Comparison of ENCODE assay signal across 28 cellular contexts in genomic region chr15:64717130-64717529, GRCh38. TPM values are rescaled to one million over a fixed set of nuclear protein-coding genes. Genes with fewer than 3 reads are reported as not detected.
DNase-seq lines count a peak whose midpoint lies in the region; ATAC-seq and TF ChIP-seq lines count a peak whose summit lies in the region.
"Had no signal": no experiment of that assay in that cellular context is flagged by ENCODE, and none has a peak within 500 bp of the region (broad histone marks: within the 10 kb centered on the region; RNA-seq: fewer than 3 reads in every experiment).

No MANE protein-coding gene starts in this region.

- H3K4me3 Mint-ChIP-seq in nephron progenitor cell = no peak overlapping the region
- H3K4me3 Mint-ChIP-seq: HFFc6; stimulated activated memory B cell treated with anti-CD40 and anti-IgM and Interleukin-4, amounts not matched to agents 10 μg/mL and 1 μg/mL and 100 μg/mL, for 72 hours had no signal

- peaks cover 17% of the 10 kb centered on the region for H3K4me1 ChIP-seq in right cardiac atrium (ENCODE audit: control insufficient read depth, insufficient read depth, low read length)
- no peaks in the 10 kb centered on the region for H3K4me1 ChIP-seq in uterus
- H3K4me1 ChIP-seq: breast epithelium, SJCRH30 had no signal

- H3K27ac Mint-ChIP-seq in nephron progenitor cell = peak overlapping the region; percentile 57
- H3K27ac Mint-ChIP-seq: HFFc6; stimulated activated memory B cell treated with anti-CD40 and anti-IgM and Interleukin-4, amounts not matched to agents 10 μg/mL and 1 μg/mL and 100 μg/mL, for 72 hours had no signal

- H3K4me3 ChIP-seq in right cardiac atrium (ENCODE audit: low read length) (no peak overlapping the region), uterus (no peak overlapping the region)
- H3K4me3 ChIP-seq: SJCRH30, testis had no signal

- H3K9me3 ChIP-seq in right cardiac atrium (ENCODE audit: control insufficient read depth, low read length) (no peaks in the 10 kb centered on the region), uterus (no peaks in the 10 kb centered on the region)
- H3K9me3 ChIP-seq: breast epithelium, SJCRH30, testis had no signal

- H3K27ac ChIP-seq in right cardiac atrium (ENCODE audit: low read length) (peak overlapping the region; percentile 76), cingulate gyrus (ENCODE audit: low read depth, low read length) (peak overlapping the region; percentile 93), uterus (peak overlapping the region; percentile 71 to 81)
- H3K27ac ChIP-seq: SJCRH30 had no signal

- no peaks in the 10 kb centered on the region for H3K27me3 Mint-ChIP-seq in nephron progenitor cell (ENCODE audit: low read depth, poor library complexity)

- H3K27me3 ChIP-seq in right cardiac atrium (ENCODE audit: control insufficient read depth, insufficient read depth) (no peaks in the 10 kb centered on the region), uterus (no peaks in the 10 kb centered on the region)
- H3K27me3 ChIP-seq: breast epithelium, SJCRH30, testis had no signal

- no peaks in the 10 kb centered on the region for H3K9me3 Mint-ChIP-seq in nephron progenitor cell
- H3K9me3 Mint-ChIP-seq: HFFc6; stimulated activated memory B cell treated with anti-CD40 and anti-IgM and Interleukin-4, amounts not matched to agents 10 μg/mL and 1 μg/mL and 100 μg/mL, for 72 hours had no signal

- no peak for DNase-seq in right cardiac atrium
- no peak for DNase-seq in cardiac septum (ENCODE audit: low spot score)
- DNase-seq in nephron progenitor cell = no peak
- no peak for DNase-seq in uterus
- DNase-seq in T-helper 2 cell = no peak
- DNase-seq: activated CD4-positive, alpha-beta T cell treated with anti-CD3 and anti-CD28 coated beads for 1 hour; activated CD8-positive, alpha-beta memory T cell treated with anti-CD3 and anti-CD28 coated beads for 24 hours; activated T-cell treated with anti-CD3 and anti-CD28 coated beads, Interleukin-2, amount 50 U/mL, for 1 hour; C1 segment of cervical spinal cord; cortex of kidney; HFFc6; mesendoderm; MM.1S; NCI-H1417 treated with DMSO at 0.1 percent for 48 hours; NCI-H2107; NCI-H524 treated with DMSO at 0.1 percent for 48 hours; nucleus accumbens; SJCRH30; stimulated activated CD4-positive, alpha-beta T cell treated with anti-CD3 and anti-CD28 coated beads, Interleukin-2, amount 100 ng/mL, for 48 hours; testis had no signal

- intact Hi-C loops in right cardiac atrium (cut with DNase I) = no loop called here
- intact Hi-C loops in cardiac septum (cut with DNase I) = no loop called here
- intact Hi-C loops in uterus (cut with DNase I; ENCODE audit: low total_unique reads) = no loop called here

- TF ChIP-seq CTCF in nephron progenitor cell (IDR thresholded peaks at IDR 0.05) (no peak), uterus (IDR thresholded peaks at IDR 0.05) (no peak)

- no peaks in the 10 kb centered on the region for H3K36me3 ChIP-seq in uterus
- H3K36me3 ChIP-seq: breast epithelium, SJCRH30 had no signal

- no peak for TF ChIP-seq POLR2A in uterus (IDR thresholded peaks at IDR 0.05)

- peaks cover 27% of the 10 kb centered on the region for H3K4me1 Mint-ChIP-seq in nephron progenitor cell
- H3K4me1 Mint-ChIP-seq: stimulated activated memory B cell treated with anti-CD40 and anti-IgM and Interleukin-4, amounts not matched to agents 10 μg/mL and 1 μg/mL and 100 μg/mL, for 72 hours had no signal

- H3K36me3 Mint-ChIP-seq in nephron progenitor cell (ENCODE audit: low read depth) = peaks cover 44% of the 10 kb centered on the region
- H3K36me3 Mint-ChIP-seq: stimulated activated memory B cell treated with anti-CD40 and anti-IgM and Interleukin-4, amounts not matched to agents 10 μg/mL and 1 μg/mL and 100 μg/mL, for 72 hours had no signal

- 83% methylated on average over 7 of the region's 7 CpGs for WGBS in right cardiac atrium

- ATAC-seq in right cardiac atrium = no peak
- ATAC-seq in HG02798 (IDR thresholded peaks at IDR 0.05; ENCODE audit: poor library complexity, unreplicated experiment) = no peak
- ATAC-seq in HG02885 (IDR thresholded peaks at IDR 0.05; ENCODE audit: poor library complexity, unreplicated experiment) = no peak
- ATAC-seq: Panc1; stimulated activated memory B cell treated with anti-CD40 and anti-IgM and Interleukin-4, amounts not matched to agents 10 μg/mL and 1 μg/mL and 100 μg/mL, for 72 hours had no signal

RNA-seq across cellular contexts. Expression of gene RBPMS2, which starts 58.3 kb away (rescaled TPM):
- 100 to 1,000 TPM; 380 to 503 (median 388) TPM for total RNA-seq in right cardiac atrium
- 392 TPM for polyA plus RNA-seq in right cardiac atrium
- 242 TPM for total RNA-seq in cardiac septum
- 10 to 100 TPM in 1 of 4 donors, 1 to 10 TPM in 3; 1.5 to 58.4 (median 6.4) TPM for total RNA-seq in uterus
- total RNA-seq: fibroblast of lung, myocyte had no signal
